Comparison of ENCODE assay signal across 8 cellular contexts in genomic region chr2:219388845-219389156, GRCh38. TPM values are rescaled to one million over a fixed set of nuclear protein-coding genes. Genes with fewer than 3 reads are reported as not detected.
A peak's percentile ranks its signal among the peaks of the same experiment; 100 is the strongest.
DNase-seq lines count a peak whose midpoint lies in the region; FAIRE-seq and TF ChIP-seq lines count a peak whose summit lies in the region.

No MANE protein-coding gene starts in this region.

- no peak for TF ChIP-seq POLR2A in H1 (IDR thresholded peaks at IDR 0.05; ENCODE audit: control extremely low read depth in 1 of 2, low read depth in 2 of 2, low read length in 2 of 2)

- CTCF ChIA-PET in CD4-positive, alpha-beta memory T cell (lab: Charles Lee; ENCODE audit: partially characterized antibody), result interaction anchor here (0.9 to 4.3 kb wide), 15 partner anchors 10 to 729 kb away, joined by 3 to 43 read pairs (median 7); partner anchors contain the start of genes BCS1L, GMPPA, NHEJ1 and TUBA4A
- CTCF ChIA-PET in H1 (lab: Charles Lee; ENCODE audit: partially characterized antibody), result interaction anchor here (0.5 to 8.0 kb wide), 24 partner anchors 10 to 278 kb away, joined by 3 to 142 read pairs (median 4); partner anchors contain the start of genes GMPPA and SPEG

- no peak for DNase-seq in CD4-positive, alpha-beta memory T cell
- DNase-seq in NT2/D1 (ENCODE audit: low read depth, low spot score), result no peak
- no peak for DNase-seq in H1 (ENCODE audit: low read depth in 1 of 2, low spot score in 2 of 2)
- no peak for DNase-seq in neuronal stem cell (ENCODE audit: low spot score)
- no peak for DNase-seq in globus pallidus (ENCODE audit: low spot score)
- DNase-seq in NCI-H187 treated with DMSO at 0.1 percent for 48 hours (lab: John Stamatoyannopoulos, UW), result no peak
- no peak for DNase-seq in NCI-H69 (lab: John Stamatoyannopoulos, UW)
- DNase-seq in activated CD4-positive, CD25-positive, alpha-beta regulatory T cell treated with anti-CD3 and anti-CD28 coated beads, Interleukin-2, amount 50 U/mL, for 72 hours, result no peak

- peak overlapping the region; percentile 80 for H3K9ac ChIP-seq in NT2/D1 (ENCODE audit: insufficient read length, low read depth)
- H3K9ac ChIP-seq in H1 (replicated peaks in 1 of 4; ENCODE audit: extremely low read depth in 1 of 4, low read depth in 3 of 4, low read length in 3 of 4), result peak overlapping the region in 1 of 4 experiments; percentile 16; a peak in 3 of 7 replicates
- no peak overlapping the region for H3K9ac ChIP-seq in neuronal stem cell (ENCODE audit: low read depth, low read length, poor library complexity)

- H4K20me1 ChIP-seq in H1 (replicated peaks in 1 of 2; ENCODE audit: control insufficient read depth in 1 of 2, insufficient read depth in 2 of 2, low read length in 2 of 2), result peaks cover 0 to 2% of the 10 kb centered on the region in 2 experiments

- intact Hi-C loops in CD4-positive, alpha-beta memory T cell (cut with micrococcal nuclease), result loop anchor here (1.0 to 5.0 kb wide), 14 partner anchors 92 to 1116 kb away; partner anchors contain the start of genes AAMP, BCS1L, CHPF and CNOT9

- no peak overlapping the region for H4K5ac ChIP-seq in H1 (ENCODE audit: insufficient read length, low read depth, low read length)

- H3K27me3 ChIP-seq in CD4-positive, alpha-beta memory T cell (ENCODE audit: insufficient read depth, low read length), result no peaks in the 10 kb centered on the region
- H3K27me3 ChIP-seq in NT2/D1 (ENCODE audit: insufficient read depth, insufficient read length), result peaks cover 8% of the 10 kb centered on the region
- no peaks in the 10 kb centered on the region; a peak in 1 of 7 replicates for H3K27me3 ChIP-seq in H1 (replicated peaks in 1 of 4; ENCODE audit: control insufficient read depth in 3 of 4, extremely low read depth in 1 of 4, insufficient read depth in 3 of 4, low read length in 3 of 4)
- peaks cover 0 to 2% (median 0%) of the 10 kb centered on the region in 3 experiments for H3K27me3 ChIP-seq in neuronal stem cell (ENCODE audit: control insufficient read depth in 3 of 3, insufficient read depth in 3 of 3, low read depth in 1 of 3, low read length in 3 of 3)

- H2AFZ ChIP-seq in H1 (ENCODE audit: low read length) (peak overlapping the region; percentile 89), neuronal stem cell (ENCODE audit: low read length) (peak overlapping the region; percentile 95)

- peaks cover 2% of the 10 kb centered on the region for H3K79me1 ChIP-seq in H1 (ENCODE audit: low read depth, low read length)
- H3K79me1 ChIP-seq in neuronal stem cell (ENCODE audit: low read depth, low read length), result no peaks in the 10 kb centered on the region

- H2BK12ac ChIP-seq in H1 (ENCODE audit: low read depth, low read length) (no peak overlapping the region), neuronal stem cell (ENCODE audit: low read length) (no peak overlapping the region)

- H3K27ac ChIP-seq in CD4-positive, alpha-beta memory T cell (ENCODE audit: low read depth, low read length), result peak overlapping the region; percentile 77
- H3K27ac ChIP-seq in H1 (ENCODE audit: low read depth, low read length) (no peak overlapping the region), neuronal stem cell (replicated peaks; ENCODE audit: low read length) (peak overlapping the region; percentile 17)

- H2BK15ac ChIP-seq in H1 (ENCODE audit: low read length) (no peak overlapping the region), neuronal stem cell (ENCODE audit: low read length) (no peak overlapping the region)

- 79% methylated on average over 6 of the region's 6 CpGs; no CpG with 5 or more reads in 1 of the 2 experiments for WGBS in H1 (ENCODE audit: extremely low coverage in 1 of 2, insufficient coverage in 1 of 2, insufficient read length in 1 of 2, insufficient replicate concordance in 2 of 2, low coverage in 1 of 2, low lambda C conversion rate in 2 of 2, missing lambda C conversion rate in 1 of 2), 2 experiments
- WGBS in neuronal stem cell (ENCODE audit: extremely low coverage in 2 of 2, insufficient read length in 2 of 2, insufficient replicate concordance in 1 of 2), 2 donors, result no CpG with 5 or more reads among the region's 6 CpGs

- peaks cover 0 to 1% (median 0%) of the 10 kb centered on the region in 8 donors for H3K9me3 Mint-ChIP-seq in CD4-positive, alpha-beta memory T cell

- POLR2A ChIA-PET in CD4-positive, alpha-beta memory T cell (lab: Charles Lee; ENCODE audit: partially characterized antibody), result interaction anchor here (0.7 to 2.7 kb wide), 17 partner anchors 8 to 730 kb away, joined by 3 to 23 read pairs (median 5); partner anchors contain the start of genes ANKZF1, ATG9A, BCS1L and CHPF
- POLR2A ChIA-PET in H1 (lab: Charles Lee; ENCODE audit: partially characterized antibody), result interaction anchor here (0.9 to 2.0 kb wide), 7 partner anchors 14 to 143 kb away, joined by 3 to 8 read pairs (median 4); partner anchors contain the start of genes GLB1L and STK16

- H3K4me1 ChIP-seq in CD4-positive, alpha-beta memory T cell (ENCODE audit: insufficient read depth, low read length), result peaks cover 22% of the 10 kb centered on the region
- H3K4me1 ChIP-seq in NT2/D1 (ENCODE audit: insufficient read depth, insufficient read length) (peaks cover 6% of the 10 kb centered on the region), H1 (replicated peaks in 1 of 4; ENCODE audit: control insufficient read depth in 3 of 4, insufficient read depth in 4 of 4, low read length in 3 of 4) (peaks cover 0 to 14% (median 4%) of the 10 kb centered on the region in 4 experiments; a peak in 5 of 7 replicates), neuronal stem cell (ENCODE audit: control insufficient read depth in 2 of 2, insufficient read depth in 1 of 2, low read depth in 1 of 2, low read length in 2 of 2) (peaks cover 5 to 8% of the 10 kb centered on the region in 2 donors)

- H3K36me3 Mint-ChIP-seq in CD4-positive, alpha-beta memory T cell, result peaks cover 7 to 28% of the 10 kb centered on the region in 2 donors

- no peak overlapping the region for H3K56ac ChIP-seq in H1 (replicated peaks; ENCODE audit: insufficient read length, low read depth, low read length)

- H2BK5ac ChIP-seq in H1 (ENCODE audit: low read depth, low read length) (no peak overlapping the region), neuronal stem cell (ENCODE audit: low read length) (no peak overlapping the region)

- peaks cover 0 to 2% of the 10 kb centered on the region in 2 donors for H3K27me3 Mint-ChIP-seq in CD4-positive, alpha-beta memory T cell

- H3K9me3 ChIP-seq in CD4-positive, alpha-beta memory T cell (ENCODE audit: control insufficient read depth in 1 of 2, low read length in 2 of 2), result no peaks in the 10 kb centered on the region
- H3K9me3 ChIP-seq in NT2/D1 (ENCODE audit: insufficient read depth, low read length), result no peaks in the 10 kb centered on the region
- H3K9me3 ChIP-seq in H1 (ENCODE audit: insufficient read depth in 2 of 2, low read depth in 1 of 2, low read length in 1 of 2), result no peaks in the 10 kb centered on the region
- no peaks in the 10 kb centered on the region for H3K9me3 ChIP-seq in neuronal stem cell (replicated peaks in 1 of 2; ENCODE audit: control insufficient read depth in 2 of 2, insufficient read depth in 1 of 2, low read depth in 1 of 2, low read length in 2 of 2)

- TF ChIP-seq EP300 in H1 (IDR thresholded peaks at IDR 0.05; ENCODE audit: borderline replicate concordance in 1 of 2, low read depth in 2 of 2, low read length in 2 of 2), result no peak

- no peak overlapping the region for H2AK5ac ChIP-seq in H1 (ENCODE audit: low read depth, low read length)
- H2AK5ac ChIP-seq in neuronal stem cell (ENCODE audit: low read depth, low read length), result no peak overlapping the region

- TF ChIP-seq RAD21 in H1 (IDR thresholded peaks at IDR 0.05 in 1 of 2, conservative IDR thresholded peaks at IDR 0.05 in 1 of 2; ENCODE audit: low read depth in 2 of 2, low read length in 2 of 2), result no peak

- H3K4me3 ChIP-seq in CD4-positive, alpha-beta memory T cell (ENCODE audit: low read length in 2 of 2), result peak overlapping the region; percentile 30
- peak overlapping the region; percentile 60 for H3K4me3 ChIP-seq in NT2/D1 (ENCODE audit: insufficient read length, low read depth)
- H3K4me3 ChIP-seq in H1 (ENCODE audit: extremely low read depth in 1 of 4, insufficient read depth in 2 of 4, low read depth in 3 of 4, low read length in 4 of 4), result peak overlapping the region; percentile 36 to 75 (median 54)
- H3K4me3 ChIP-seq in neuronal stem cell (ENCODE audit: low read length in 2 of 2), result peak overlapping the region; percentile 41 to 84

- peaks cover 3% of the 10 kb centered on the region for H3K23me2 ChIP-seq in H1 (ENCODE audit: low read depth, low read length)

- peaks cover 9 to 36% (median 20%) of the 10 kb centered on the region in 4 donors for H3K4me1 Mint-ChIP-seq in CD4-positive, alpha-beta memory T cell

- H4K91ac ChIP-seq in H1 (replicated peaks; ENCODE audit: insufficient read length, low read length) (no peak overlapping the region), neuronal stem cell (ENCODE audit: low read depth, low read length, poor library complexity) (no peak overlapping the region)

- H2BK120ac ChIP-seq in H1 (replicated peaks; ENCODE audit: low read depth, low read length), result no peak overlapping the region
- H2BK120ac ChIP-seq in neuronal stem cell (ENCODE audit: low read depth, low read length), result no peak overlapping the region

- H3K4me2 ChIP-seq in H1 (ENCODE audit: insufficient read depth in 1 of 2, low read depth in 2 of 2, low read length in 2 of 2) (peak overlapping the region; percentile 61 to 69), neuronal stem cell (ENCODE audit: insufficient read depth, low read length, poor library complexity, severe bottlenecking) (peak overlapping the region; percentile 69)

- no peak for FAIRE-seq in H1 (lab: Jason Lieb, UNC)

- no peak overlapping the region for H3K23ac ChIP-seq in H1 (ENCODE audit: insufficient read length)
- H3K23ac ChIP-seq in neuronal stem cell (ENCODE audit: low read depth, low read length, poor library complexity), result no peak overlapping the region

- no peak overlapping the region for H2BK20ac ChIP-seq in H1 (ENCODE audit: low read length)

- H3K18ac ChIP-seq in H1 (ENCODE audit: extremely low read depth, low read length), result no peak overlapping the region
- H3K18ac ChIP-seq in neuronal stem cell (ENCODE audit: low read length), result no peak overlapping the region

- no peak overlapping the region for H4K8ac ChIP-seq in H1 (ENCODE audit: extremely low read depth, insufficient read depth, low read length)
- H4K8ac ChIP-seq in neuronal stem cell (ENCODE audit: low read depth, low read length), result no peak overlapping the region

- no peak for TF ChIP-seq CTCF in H1 (IDR thresholded peaks at IDR 0.05; ENCODE audit: control extremely low read depth in 1 of 3, insufficient read depth in 1 of 3, low read depth in 1 of 3, low read length in 3 of 3)

- H3K36me3 ChIP-seq in CD4-positive, alpha-beta memory T cell (ENCODE audit: insufficient read depth, low read length), result peaks cover 20% of the 10 kb centered on the region
- H3K36me3 ChIP-seq in NT2/D1 (ENCODE audit: insufficient read depth, insufficient read length, low read length) (peaks cover 26% of the 10 kb centered on the region), H1 (ENCODE audit: control insufficient read depth in 2 of 4, insufficient read depth in 4 of 4, low read length in 3 of 4) (peaks cover 8 to 13% (median 10%) of the 10 kb centered on the region in 4 experiments; a peak in 6 of 8 replicates), neuronal stem cell (replicated peaks in 1 of 2; ENCODE audit: control insufficient read depth in 2 of 2, insufficient read depth in 2 of 2, low read length in 2 of 2) (peaks cover 12 to 25% of the 10 kb centered on the region in 2 donors)

- H3K27ac Mint-ChIP-seq in CD4-positive, alpha-beta memory T cell, result peak overlapping the region; percentile 90 to 96 (median 92)

- H3K4ac ChIP-seq in H1 (replicated peaks; ENCODE audit: insufficient read length, low read depth, low read length) (no peak overlapping the region), neuronal stem cell (ENCODE audit: low read length) (no peak overlapping the region)

- peak overlapping the region; percentile 40 to 82 (median 72) for H3K4me3 Mint-ChIP-seq in CD4-positive, alpha-beta memory T cell

- H3K14ac ChIP-seq in H1 (ENCODE audit: insufficient read length) (no peak overlapping the region), neuronal stem cell (ENCODE audit: low read length) (no peak overlapping the region)

- H3K79me2 ChIP-seq in H1 (ENCODE audit: control insufficient read depth in 1 of 2, insufficient read depth in 2 of 2, low read length in 2 of 2), result no peaks in the 10 kb centered on the region

RNA-seq across cellular contexts. Expression of gene DNPEP, which starts 1.1 kb away (rescaled TPM):
- total RNA-seq in CD4-positive, alpha-beta memory T cell, result 10 to 100 TPM; 70.4 to 75.9 TPM
- polyA plus RNA-seq in CD4-positive, alpha-beta memory T cell, result 10 to 100 TPM; 57.8 to 73.3 TPM
- total RNA-seq in H1 (2021; fragmentation: NEBNext Ultra II Directional; extraction: Animal tissue kit (Norgen Biotek cat#: 25700)), result 59.8 and 64.2 TPM in 2 replicates
- 109 and 142 TPM in 2 replicates for polyA plus RNA-seq in H1 (2011; rRNA removed)
- 96.0 TPM for polyA plus RNA-seq in H1 (2011; cell fraction: cytosol; rRNA removed)
- 161 TPM for polyA plus RNA-seq in H1 (2011; cell fraction: nucleus; rRNA removed)
- polyA plus RNA-seq in H1 (2012, experiment 1 of 2), result 58.5 to 91.4 TPM (median 86.2 TPM) in 4 replicates
- 101 TPM for polyA plus RNA-seq in H1 (2012, experiment 2 of 2)
- 58.4 TPM for polyA plus RNA-seq in H1 (2013, experiment 1 of 2)
- polyA plus RNA-seq in H1 (2013, experiment 2 of 2), result 61.5 TPM
- 69.7 and 71.8 TPM in 2 replicates for polyA minus RNA-seq in H1 (2011; rRNA and poly(A)+ RNA removed)
- 32.7 TPM for polyA minus RNA-seq in H1 (2011; cell fraction: cytosol; rRNA and poly(A)+ RNA removed)
- 55.3 TPM for polyA minus RNA-seq in H1 (2011; cell fraction: nucleus; rRNA and poly(A)+ RNA removed)
- 35.4 TPM for polyA plus RNA-seq in neuronal stem cell (2013, experiment 1 of 2)
- polyA plus RNA-seq in neuronal stem cell (2013, experiment 2 of 2), result 35.1 TPM

RNA-seq across cellular contexts. Expression of gene DES, which starts 29.4 kb away (rescaled TPM):
- total RNA-seq in CD4-positive, alpha-beta memory T cell, result not detected
- not detected for polyA plus RNA-seq in CD4-positive, alpha-beta memory T cell
- total RNA-seq in H1 (2021; fragmentation: NEBNext Ultra II Directional; extraction: Animal tissue kit (Norgen Biotek cat#: 25700)), result 1.5 and 1.8 TPM in 2 replicates
- 3.8 and 4.3 TPM in 2 replicates for polyA plus RNA-seq in H1 (2011; rRNA removed)
- polyA plus RNA-seq in H1 (2011; cell fraction: cytosol; rRNA removed), result 5.0 TPM
- 3.5 TPM for polyA plus RNA-seq in H1 (2011; cell fraction: nucleus; rRNA removed)
- 2.0 to 3.8 TPM (median 3.0 TPM) in 4 replicates for polyA plus RNA-seq in H1 (2012, experiment 1 of 2)
- 1.8 TPM for polyA plus RNA-seq in H1 (2012, experiment 2 of 2)
- 1.2 TPM for polyA plus RNA-seq in H1 (2013, experiment 1 of 2)
- 2.2 TPM for polyA plus RNA-seq in H1 (2013, experiment 2 of 2)
- polyA minus RNA-seq in H1 (2011; rRNA and poly(A)+ RNA removed), result 7.1 and 14.3 TPM in 2 replicates
- polyA minus RNA-seq in H1 (2011; cell fraction: cytosol; rRNA and poly(A)+ RNA removed), result 5.7 TPM
- polyA minus RNA-seq in H1 (2011; cell fraction: nucleus; rRNA and poly(A)+ RNA removed), result 2.7 TPM
- polyA plus RNA-seq in neuronal stem cell (2013, experiment 1 of 2), result 0.24 TPM
- 0.39 TPM for polyA plus RNA-seq in neuronal stem cell (2013, experiment 2 of 2)

RNA-seq across cellular contexts. Expression of gene SPEG, which starts 45.8 kb away (rescaled TPM):
- 1 to 10 TPM; 8.8 to 9.0 TPM for total RNA-seq in CD4-positive, alpha-beta memory T cell
- polyA plus RNA-seq in CD4-positive, alpha-beta memory T cell, result under 1 TPM; 0.15 to 0.20 TPM
- total RNA-seq in H1 (2021; fragmentation: NEBNext Ultra II Directional; extraction: Animal tissue kit (Norgen Biotek cat#: 25700)), result 32.0 and 36.7 TPM in 2 replicates
- 19.9 and 37.1 TPM in 2 replicates for polyA plus RNA-seq in H1 (2011; rRNA removed)
- polyA plus RNA-seq in H1 (2011; cell fraction: cytosol; rRNA removed), result 41.0 TPM
- 98.6 TPM for polyA plus RNA-seq in H1 (2011; cell fraction: nucleus; rRNA removed)
- 20.0 to 41.3 TPM (median 36.9 TPM) in 4 replicates for polyA plus RNA-seq in H1 (2012, experiment 1 of 2)
- polyA plus RNA-seq in H1 (2012, experiment 2 of 2), result 18.5 TPM
- polyA plus RNA-seq in H1 (2013, experiment 1 of 2), result 41.2 TPM
- 36.3 TPM for polyA plus RNA-seq in H1 (2013, experiment 2 of 2)
- 7.1 and 12.4 TPM in 2 replicates for polyA minus RNA-seq in H1 (2011; rRNA and poly(A)+ RNA removed)
- 13.4 TPM for polyA minus RNA-seq in H1 (2011; cell fraction: cytosol; rRNA and poly(A)+ RNA removed)
- polyA minus RNA-seq in H1 (2011; cell fraction: nucleus; rRNA and poly(A)+ RNA removed), result 39.5 TPM
- polyA plus RNA-seq in neuronal stem cell (2013, experiment 1 of 2), result 24.0 TPM
- 23.9 TPM for polyA plus RNA-seq in neuronal stem cell (2013, experiment 2 of 2)

RNA-seq across cellular contexts. Expression of gene RESP18, which starts 56.3 kb away (rescaled TPM):
- not detected for total RNA-seq in CD4-positive, alpha-beta memory T cell
- not detected for polyA plus RNA-seq in CD4-positive, alpha-beta memory T cell
- not detected in 2 replicates for total RNA-seq in H1 (2021; fragmentation: NEBNext Ultra II Directional; extraction: Animal tissue kit (Norgen Biotek cat#: 25700))
- 0.11 TPM in 1 of 2 replicates, not detected in the other for polyA plus RNA-seq in H1 (2011; rRNA removed)
- 0.10 TPM for polyA plus RNA-seq in H1 (2011; cell fraction: cytosol; rRNA removed)
- not detected for polyA plus RNA-seq in H1 (2011; cell fraction: nucleus; rRNA removed)
- not detected in 4 replicates for polyA plus RNA-seq in H1 (2012, experiment 1 of 2)
- polyA plus RNA-seq in H1 (2012, experiment 2 of 2), result not detected
- not detected for polyA plus RNA-seq in H1 (2013, experiment 1 of 2)
- not detected for polyA plus RNA-seq in H1 (2013, experiment 2 of 2)
- polyA minus RNA-seq in H1 (2011; rRNA and poly(A)+ RNA removed), result 0.35 TPM in 1 of 2 replicates, not detected in the other
- polyA minus RNA-seq in H1 (2011; cell fraction: cytosol; rRNA and poly(A)+ RNA removed), result not detected
- polyA minus RNA-seq in H1 (2011; cell fraction: nucleus; rRNA and poly(A)+ RNA removed), result not detected
- not detected for polyA plus RNA-seq in neuronal stem cell (2013, experiment 1 of 2)
- polyA plus RNA-seq in neuronal stem cell (2013, experiment 2 of 2), result not detected
